Comparison of ENCODE assay signal across 10 cellular contexts in genomic region chr3:71752911-71753715, GRCh38. TPM values are rescaled to one million over a fixed set of nuclear protein-coding genes. Genes with fewer than 3 reads are reported as not detected.
A peak's percentile ranks its signal among the peaks of the same experiment; 100 is the strongest.
DNase-seq lines count a peak whose midpoint lies in the region; ATAC-seq, FAIRE-seq and TF ChIP-seq lines count a peak whose summit lies in the region.
"Had no signal": no experiment of that assay in that cellular context is flagged by ENCODE, and none has a peak within 500 bp of the region (broad histone marks: within the 10 kb centered on the region; RNA-seq: fewer than 3 reads in every experiment).

No MANE protein-coding gene starts in this region.

- H3K4me3 ChIP-seq in astrocyte of the cerebellum (ENCODE audit: low read depth, low read length) (peak overlapping the region; percentile 29), HepG2 (replicated peaks in 1 of 3; ENCODE audit: insufficient read depth in 1 of 3, low read depth in 2 of 3, low read length in 3 of 3) (no peak overlapping the region), suprapubic skin (peak overlapping the region; percentile 59)

- no peak for TF ChIP-seq POLR2A in HepG2 (IDR thresholded peaks at IDR 0.05; ENCODE audit: insufficient read depth in 1 of 2, low read depth in 2 of 2, low read length in 2 of 2)
- TF ChIP-seq POLR2A in suprapubic skin (IDR thresholded peaks at IDR 0.05), result no peak

- no peak overlapping the region for H3K9ac ChIP-seq in HepG2 (ENCODE audit: insufficient read depth, low read depth, low read length)

- DNase-seq in T-helper 1 cell, result no peak
- no peak for DNase-seq in astrocyte of the cerebellum (ENCODE audit: low read depth)
- no peak for DNase-seq in HepG2 (ENCODE audit: low spot score)
- DNase-seq in suprapubic skin (ENCODE audit: low spot score in 2 of 2), result no peak
- no peak for DNase-seq in activated gamma-delta T cell treated with Interleukin-2 at 50 U/mL for 16 hours

- H3K4me3 Mint-ChIP-seq in T-helper 1 cell treated with Interleukin-12 subunit alpha and Interleukin-12 subunit beta and Interleukin-4 antibody, amounts not matched to agents 30 μg/mL and 1 μg/mL, for 36 hours, result peak overlapping the region; percentile 45

- ATAC-seq in HepG2 (no peak), GM18517 (IDR thresholded peaks at IDR 0.05; ENCODE audit: unreplicated experiment) (no peak), HG03135 (IDR thresholded peaks at IDR 0.05; ENCODE audit: unreplicated experiment) (no peak)

- no peak for TF ChIP-seq CTCF in astrocyte of the cerebellum (IDR thresholded peaks at IDR 0.05; ENCODE audit: low read depth, low read length, missing control alignments)
- TF ChIP-seq CTCF in HepG2 (CRISPR knock-in tag; IDR thresholded peaks at IDR 0.05), result no peak
- no peak for TF ChIP-seq CTCF in suprapubic skin (IDR thresholded peaks at IDR 0.05)

- no peaks in the 10 kb centered on the region for H4K20me1 ChIP-seq in HepG2 (ENCODE audit: insufficient read depth, low read length)

- no peaks in the 10 kb centered on the region for H3K9me3 Mint-ChIP-seq in T-helper 1 cell treated with Interleukin-12 subunit alpha and Interleukin-12 subunit beta and Interleukin-4 antibody, amounts not matched to agents 30 μg/mL and 1 μg/mL, for 36 hours

- no peak for FAIRE-seq in HepG2 (lab: Jason Lieb, UNC)
- FAIRE-seq: frontal cortex had no signal

- no peak overlapping the region for H3K27ac Mint-ChIP-seq in T-helper 1 cell treated with Interleukin-12 subunit alpha and Interleukin-12 subunit beta and Interleukin-4 antibody, amounts not matched to agents 30 μg/mL and 1 μg/mL, for 36 hours

- intact Hi-C loops in HepG2 (cut with micrococcal nuclease; ENCODE audit: unreplicated experiment), result no loop called here

- in situ Hi-C loops in astrocyte of the cerebellum (cut with HindIII; ENCODE audit: low sequenced_read_pairs), result no loop called here
- in situ Hi-C loops in HepG2 (cut with HindIII; ENCODE audit: extremely low pct_ligation_motif_present, low pct_unique_long_range_greater_than_20kb), result no loop called here

- peaks cover 6 to 54% of the 10 kb centered on the region in 2 experiments for H3K27me3 ChIP-seq in HepG2 (ENCODE audit: control insufficient read depth in 1 of 2, insufficient read depth in 2 of 2, low read length in 2 of 2)
- peaks cover 32% of the 10 kb centered on the region for H3K27me3 ChIP-seq in suprapubic skin

- TF ChIP-seq RAD21 in HepG2 (CRISPR knock-in tag; IDR thresholded peaks at IDR 0.05), result no peak

- CTCF ChIA-PET in HepG2 (lab: Yijun Ruan, JAX; ENCODE audit: low intra/inter-chr PET ratio, low total read pairs), result no interaction called here

- H3K9me3 ChIP-seq in HepG2 (ENCODE audit: low read length), result no peaks in the 10 kb centered on the region
- no peaks in the 10 kb centered on the region for H3K9me3 ChIP-seq in suprapubic skin

- WGBS in HepG2 (ENCODE audit: low lambda C conversion rate), result 35% methylated on average over 48 of the region's 67 CpGs
- 29% methylated on average over 30 of the region's 67 CpGs for WGBS in suprapubic skin

- H3K36me3 ChIP-seq in HepG2 (replicated peaks in 1 of 2; ENCODE audit: control insufficient read depth in 1 of 2, insufficient read depth in 2 of 2, low read length in 2 of 2) (no peaks in the 10 kb centered on the region), suprapubic skin (no peaks in the 10 kb centered on the region)

- H3K4me1 ChIP-seq in HepG2 (ENCODE audit: insufficient read depth, low read length), result no peaks in the 10 kb centered on the region
- peaks cover 12% of the 10 kb centered on the region for H3K4me1 ChIP-seq in suprapubic skin

- POLR2A ChIA-PET in HepG2 (lab: Yijun Ruan, JAX), result no interaction called here

- TF ChIP-seq EP300 in HepG2 (IDR thresholded peaks at IDR 0.05; ENCODE audit: low read depth in 2 of 2, low read length in 2 of 2) (no peak), HepG2 (CRISPR knock-in tag; IDR thresholded peaks at IDR 0.05; ENCODE audit: borderline replicate concordance) (no peak), suprapubic skin (IDR thresholded peaks at IDR 0.05) (no peak)

- no peak overlapping the region for H2AFZ ChIP-seq in HepG2 (ENCODE audit: low read length)

- no peak overlapping the region for H3K4me2 ChIP-seq in HepG2 (ENCODE audit: low read depth, low read length)

- no peak overlapping the region for H3K27ac ChIP-seq in HepG2 (ENCODE audit: extremely low read length, insufficient read depth, low read length)
- H3K27ac ChIP-seq in suprapubic skin, result no peak overlapping the region

- H3K4me1 Mint-ChIP-seq in T-helper 1 cell treated with Interleukin-12 subunit alpha and Interleukin-12 subunit beta and Interleukin-4 antibody, amounts not matched to agents 30 μg/mL and 1 μg/mL, for 36 hours (ENCODE audit: low read depth), result peaks cover 6% of the 10 kb centered on the region

- no peaks in the 10 kb centered on the region for H3K36me3 Mint-ChIP-seq in T-helper 1 cell treated with Interleukin-12 subunit alpha and Interleukin-12 subunit beta and Interleukin-4 antibody, amounts not matched to agents 30 μg/mL and 1 μg/mL, for 36 hours (ENCODE audit: low read depth)

- H3K79me2 ChIP-seq in HepG2 (ENCODE audit: insufficient read depth, low read length), result no peaks in the 10 kb centered on the region

- no TSS peak for BruUV-seq in HepG2 (replicated peaks; lab: Mats Ljungman, UMichigan)

- peaks cover 71% of the 10 kb centered on the region for H3K27me3 Mint-ChIP-seq in T-helper 1 cell treated with Interleukin-12 subunit alpha and Interleukin-12 subunit beta and Interleukin-4 antibody, amounts not matched to agents 30 μg/mL and 1 μg/mL, for 36 hours (ENCODE audit: low read depth)

RNA-seq across cellular contexts. Expression of gene GPR27, which starts 0.5 kb away (rescaled TPM):
- total RNA-seq in HepG2 (2016; rRNA removed; fragmentation: Illumina TruSeq; extraction: Trizol) (not detected in 2 replicates), suprapubic skin (1 to 10 TPM; 1.2 to 5.5 (median 3.9) TPM)
- not detected in 2 replicates for total RNA-seq in HepG2 (2016; cell fraction: cytosol; rRNA removed; fragmentation: Illumina TruSeq; extraction: Trizol; ENCODE audit: low read depth)
- not detected in 2 replicates for total RNA-seq in HepG2 (2016; cell fraction: insoluble cytoplasmic fraction; rRNA removed; fragmentation: Illumina TruSeq; extraction: Trizol)
- not detected in 2 replicates for total RNA-seq in HepG2 (2016; cell fraction: membrane; rRNA removed; fragmentation: Illumina TruSeq; extraction: Trizol)
- total RNA-seq in HepG2 (2016; cell fraction: nucleus; rRNA removed; fragmentation: Illumina TruSeq; extraction: Trizol), result not detected in 2 replicates
- not detected in 2 replicates for polyA plus RNA-seq in HepG2 (2011; rRNA removed)
- not detected in 2 replicates for polyA plus RNA-seq in HepG2 (2011; cell fraction: cytosol; rRNA removed)
- polyA plus RNA-seq in HepG2 (2011; cell fraction: nucleus; rRNA removed), result not detected in 2 replicates
- polyA plus RNA-seq in HepG2 (2012), result not detected in 2 replicates
- polyA plus RNA-seq in HepG2 (2016; cell fraction: cytosol; fragmentation: Illumina TruSeq; extraction: Trizol; ENCODE audit: low read depth), result not detected in 2 replicates
- polyA plus RNA-seq in HepG2 (2016; cell fraction: insoluble cytoplasmic fraction; fragmentation: Illumina TruSeq; extraction: Trizol; ENCODE audit: low read depth), result not detected in 2 replicates
- polyA plus RNA-seq in HepG2 (2016; cell fraction: membrane; fragmentation: Illumina TruSeq; extraction: Trizol; ENCODE audit: low read depth), result not detected in 2 replicates
- polyA plus RNA-seq in HepG2 (2016; cell fraction: nucleus; fragmentation: Illumina TruSeq; extraction: Trizol; ENCODE audit: insufficient read depth, low read depth), result not detected in 2 replicates
- polyA minus RNA-seq in HepG2 (2011; rRNA and poly(A)+ RNA removed; ENCODE audit: low replicate concordance), result not detected in 2 replicates
- polyA minus RNA-seq in HepG2 (2011; cell fraction: cytosol; rRNA and poly(A)+ RNA removed), result not detected in 2 replicates
- not detected in 2 replicates for polyA minus RNA-seq in HepG2 (2011; cell fraction: nucleus; rRNA and poly(A)+ RNA removed)
- total RNA-seq: LHCN-M2 had no signal

RNA-seq across cellular contexts. Expression of gene EIF4E3, which starts 27.9 kb away (rescaled TPM):
- total RNA-seq in HepG2 (2016; rRNA removed; fragmentation: Illumina TruSeq; extraction: Trizol) (0.06 and 0.07 TPM in 2 replicates), suprapubic skin (10 to 100 TPM; 12.7 to 23.5 (median 16.0) TPM)
- not detected in 2 replicates for total RNA-seq in HepG2 (2016; cell fraction: cytosol; rRNA removed; fragmentation: Illumina TruSeq; extraction: Trizol; ENCODE audit: low read depth)
- 0.12 TPM in 1 of 2 replicates, not detected in the other for total RNA-seq in HepG2 (2016; cell fraction: insoluble cytoplasmic fraction; rRNA removed; fragmentation: Illumina TruSeq; extraction: Trizol)
- 0.06 and 0.10 TPM in 2 replicates for total RNA-seq in HepG2 (2016; cell fraction: membrane; rRNA removed; fragmentation: Illumina TruSeq; extraction: Trizol)
- not detected in 2 replicates for total RNA-seq in HepG2 (2016; cell fraction: nucleus; rRNA removed; fragmentation: Illumina TruSeq; extraction: Trizol)
- polyA plus RNA-seq in HepG2 (2011; rRNA removed), result 0.10 and 0.15 TPM in 2 replicates
- polyA plus RNA-seq in HepG2 (2011; cell fraction: cytosol; rRNA removed), result 0.07 and 0.18 TPM in 2 replicates
- polyA plus RNA-seq in HepG2 (2011; cell fraction: nucleus; rRNA removed), result 0.10 TPM in 2 replicates
- 0.08 and 0.12 TPM in 2 replicates for polyA plus RNA-seq in HepG2 (2012)
- polyA plus RNA-seq in HepG2 (2016; cell fraction: cytosol; fragmentation: Illumina TruSeq; extraction: Trizol; ENCODE audit: low read depth), result 0.06 TPM in 1 of 2 replicates, not detected in the other
- 0.05 and 0.28 TPM in 2 replicates for polyA plus RNA-seq in HepG2 (2016; cell fraction: insoluble cytoplasmic fraction; fragmentation: Illumina TruSeq; extraction: Trizol; ENCODE audit: low read depth)
- polyA plus RNA-seq in HepG2 (2016; cell fraction: membrane; fragmentation: Illumina TruSeq; extraction: Trizol; ENCODE audit: low read depth), result 0.14 and 0.16 TPM in 2 replicates
- 0.11 and 0.36 TPM in 2 replicates for polyA plus RNA-seq in HepG2 (2016; cell fraction: nucleus; fragmentation: Illumina TruSeq; extraction: Trizol; ENCODE audit: insufficient read depth, low read depth)
- polyA minus RNA-seq in HepG2 (2011; rRNA and poly(A)+ RNA removed; ENCODE audit: low replicate concordance), result 0.10 and 0.30 TPM in 2 replicates
- 0.18 and 0.89 TPM in 2 replicates for polyA minus RNA-seq in HepG2 (2011; cell fraction: cytosol; rRNA and poly(A)+ RNA removed)
- 0.13 and 0.25 TPM in 2 replicates for polyA minus RNA-seq in HepG2 (2011; cell fraction: nucleus; rRNA and poly(A)+ RNA removed)

RNA-seq across cellular contexts. Expression of gene PROK2, which starts 31.8 kb away (rescaled TPM):
- total RNA-seq in HepG2 (2016; rRNA removed; fragmentation: Illumina TruSeq; extraction: Trizol), result not detected in 2 replicates
- total RNA-seq in HepG2 (2016; cell fraction: cytosol; rRNA removed; fragmentation: Illumina TruSeq; extraction: Trizol; ENCODE audit: low read depth), result not detected in 2 replicates
- not detected in 2 replicates for total RNA-seq in HepG2 (2016; cell fraction: insoluble cytoplasmic fraction; rRNA removed; fragmentation: Illumina TruSeq; extraction: Trizol)
- not detected in 2 replicates for total RNA-seq in HepG2 (2016; cell fraction: membrane; rRNA removed; fragmentation: Illumina TruSeq; extraction: Trizol)
- total RNA-seq in HepG2 (2016; cell fraction: nucleus; rRNA removed; fragmentation: Illumina TruSeq; extraction: Trizol), result not detected in 2 replicates
- polyA plus RNA-seq in HepG2 (2011; rRNA removed), result not detected in 2 replicates
- polyA plus RNA-seq in HepG2 (2011; cell fraction: cytosol; rRNA removed), result not detected in 2 replicates
- polyA plus RNA-seq in HepG2 (2011; cell fraction: nucleus; rRNA removed), result not detected in 2 replicates
- not detected in 2 replicates for polyA plus RNA-seq in HepG2 (2012)
- not detected in 2 replicates for polyA plus RNA-seq in HepG2 (2016; cell fraction: cytosol; fragmentation: Illumina TruSeq; extraction: Trizol; ENCODE audit: low read depth)
- polyA plus RNA-seq in HepG2 (2016; cell fraction: insoluble cytoplasmic fraction; fragmentation: Illumina TruSeq; extraction: Trizol; ENCODE audit: low read depth), result not detected in 2 replicates
- polyA plus RNA-seq in HepG2 (2016; cell fraction: membrane; fragmentation: Illumina TruSeq; extraction: Trizol; ENCODE audit: low read depth), result not detected in 2 replicates
- not detected in 2 replicates for polyA plus RNA-seq in HepG2 (2016; cell fraction: nucleus; fragmentation: Illumina TruSeq; extraction: Trizol; ENCODE audit: insufficient read depth, low read depth)
- not detected in 2 replicates for polyA minus RNA-seq in HepG2 (2011; rRNA and poly(A)+ RNA removed; ENCODE audit: low replicate concordance)
- not detected in 2 replicates for polyA minus RNA-seq in HepG2 (2011; cell fraction: cytosol; rRNA and poly(A)+ RNA removed)
- not detected in 2 replicates for polyA minus RNA-seq in HepG2 (2011; cell fraction: nucleus; rRNA and poly(A)+ RNA removed)
- not detected for total RNA-seq in suprapubic skin
- total RNA-seq: LHCN-M2 had no signal

Comparison
In these comparisons a context has a peak if more than half of its experiments do, and no peak if none do; other contexts are left out.
1. H3K4me3 ChIP-seq: peak in astrocyte of the cerebellum (single experiment) and suprapubic skin (single experiment); none in HepG2 (0 of 3).
2. RNA of gene EIF4E3, which starts 27.9 kb away (total RNA-seq): 12.7 to 23.5 TPM in suprapubic skin; 0.06 to 0.12 TPM in HepG2; every median in the first group is over 10 times any median in the second.